Comparison of ENCODE assay signal across 9 cellular contexts in genomic region chr17:48555183-48555615, GRCh38. TPM values are rescaled to one million over a fixed set of nuclear protein-coding genes. Genes with fewer than 3 reads are reported as not detected.
DNase-seq lines count a peak whose midpoint lies in the region; ATAC-seq, FAIRE-seq and TF ChIP-seq lines count a peak whose summit lies in the region.
"Had no signal": no experiment of that assay in that cellular context is flagged by ENCODE, and none has a peak within 500 bp of the region (broad histone marks: within the 10 kb centered on the region; RNA-seq: fewer than 3 reads in every experiment).

No MANE protein-coding gene starts in this region.

- TF ChIP-seq CTCF in K562 (IDR thresholded peaks at IDR 0.05 in 2 of 3, conservative IDR thresholded peaks at IDR 0.05 in 1 of 3; ENCODE audit: insufficient read depth in 2 of 3, low read depth in 1 of 3, low read length in 3 of 3) = no peak

- FAIRE-seq in K562 (lab: Jason Lieb, UNC) = peak; percentile 98

- intact Hi-C loops in K562 (cut with micrococcal nuclease) = no loop called here

- H3K9me1 ChIP-seq in K562 (ENCODE audit: control insufficient read depth, insufficient read depth, low read length) = no peaks in the 10 kb centered on the region

- WGBS in K562 (ENCODE audit: insufficient coverage, low coverage, missing lambda C conversion rate) = 0% methylated on average over 5 of the region's 12 CpGs

- peak; percentile 85 for TF ChIP-seq EP300 in K562 (IDR thresholded peaks at IDR 0.05; ENCODE audit: low read length)

- CTCF ChIA-PET in K562 (lab: Yijun Ruan, JAX; ENCODE audit: low intra/inter-chr PET ratio) = no interaction called here

- H3K9me3 ChIP-seq in K562 (replicated peaks; ENCODE audit: control insufficient read depth, insufficient read depth, low read depth, low read length) = no peaks in the 10 kb centered on the region

- BruUV-seq in K562 (replicated peaks; lab: Mats Ljungman, UMichigan) = no TSS peak

- ATAC-seq in K562 = peak; percentile 83

- H3K27me3 ChIP-seq in K562 (ENCODE audit: control insufficient read depth in 2 of 2, insufficient read depth in 2 of 2, low read length in 2 of 2) = no peaks in the 10 kb centered on the region

- TF ChIP-seq POLR2A in K562 (conservative IDR thresholded peaks at IDR 0.05) = no peak

- H3K79me2 ChIP-seq in K562 (ENCODE audit: control insufficient read depth, insufficient read depth, low read length) = peaks cover 50% of the 10 kb centered on the region

- POLR2A ChIA-PET in K562 (lab: Yijun Ruan, JAX) = interaction anchor here (0.7 to 3.4 kb wide), 7 partner anchors 9 to 63 kb away, joined by 3 to 21 read pairs (median 4); no protein-coding TSS in a partner anchor

- peak overlapping the region; percentile 79 for H3K4me2 ChIP-seq in K562 (ENCODE audit: insufficient read depth, low read length)

- DNase-seq in GM04503 (ENCODE audit: low read depth) = peak; percentile 71
- DNase-seq in NCI-H2081 (lab: John Stamatoyannopoulos, UW) = peak; percentile 70 to 87
- peak in 3 of 4 experiments; percentile 44 to 93 (median 90) for DNase-seq in K562 (ENCODE audit: extremely low read depth in 1 of 4, low spot score in 3 of 4)
- DNase-seq in medulla oblongata (ENCODE audit: extremely low spot score) = peak; percentile 50
- no peak for DNase-seq in NCI-H526 treated with DMSO at 0.1 percent for 48 hours (lab: John Stamatoyannopoulos, UW)
- DNase-seq in stimulated activated naive CD4-positive, alpha-beta T cell treated with Interleukin-2 at 50 U/mL for 16 hours (lab: John Stamatoyannopoulos, UW) = no peak
- DNase-seq in HK-2 (ENCODE audit: unreplicated experiment) = no peak
- no peak for DNase-seq in amniotic stem cell (lab: John Stamatoyannopoulos, UW)

- H3K9ac ChIP-seq in K562 (ENCODE audit: insufficient read depth in 1 of 2, low read depth in 2 of 2, low read length in 2 of 2) = peak overlapping the region; percentile 41 to 86; a peak in 3 of 4 replicates

- in situ Hi-C loops in K562 (cut with MboI) = no loop called here

- no peak overlapping the region for H2AFZ ChIP-seq in K562 (ENCODE audit: low read depth, low read length)

- H3K4me1 ChIP-seq in K562 (replicated peaks in 1 of 2; ENCODE audit: control insufficient read depth in 2 of 2, insufficient read depth in 2 of 2, low read length in 2 of 2) = peaks cover 47 to 60% of the 10 kb centered on the region in 2 experiments

- peak overlapping the region; percentile 93 for H3K27ac ChIP-seq in K562 (ENCODE audit: extremely low read depth, low read depth, low read length)

- H3K36me3 ChIP-seq in K562 (ENCODE audit: control insufficient read depth, insufficient read depth, low read length) = peaks cover 73% of the 10 kb centered on the region; the same call in 2 of the 3 replicates

- no peaks in the 10 kb centered on the region for H4K20me1 ChIP-seq in K562 (replicated peaks; ENCODE audit: control insufficient read depth, insufficient read depth, low read length)

- no peak for TF ChIP-seq RAD21 in K562 (CRISPR knock-in tag; conservative IDR thresholded peaks at IDR 0.05 in 1 of 2, IDR thresholded peaks at IDR 0.05 in 1 of 2)

- H3K4me3 ChIP-seq in K562 = peak overlapping the region; percentile 3; the same call in 1 of the 2 replicates

RNA-seq across cellular contexts. Expression of gene HOXB2, which starts 10.3 kb away (rescaled TPM):
- total RNA-seq in K562 (2011; cell fraction: chromatin; rRNA removed; ENCODE audit: low replicate concordance) = 18.7 and 27.7 TPM in 2 replicates
- 34.9 and 41.4 TPM in 2 replicates for total RNA-seq in K562 (2011; cell fraction: nucleolus; rRNA removed)
- total RNA-seq in K562 (2011; cell fraction: nucleoplasm; rRNA removed) = 30.6 and 32.7 TPM in 2 replicates
- total RNA-seq in K562 (2014; rRNA removed) (35.0 and 42.1 TPM in 2 replicates), K562 (2014; rRNA removed; fragmentation: Illumina TruSeq; extraction: Trizol) (13.0 and 16.9 TPM in 2 replicates), K562 (2015; rRNA removed; fragmentation: Illumina TruSeq; extraction: Trizol) (21.2 and 22.2 TPM in 2 replicates), K562 (2021) (74.2 and 75.5 TPM in 2 replicates)
- polyA plus RNA-seq in K562 (2011; rRNA removed) (15.9 and 16.4 TPM in 2 replicates), K562 (2014; fragmentation: Illumina TruSeq; extraction: Trizol) (32.5 and 32.6 TPM in 2 replicates), K562 (2014; fragmentation: Nextera tagmentation; extraction: Ambion mirVana) (1 to 10 TPM; 2.1 to 3.1 TPM), K562 (2014; rRNA removed) (66.4 and 97.7 TPM in 2 replicates)
- polyA plus RNA-seq in K562 (2011; cell fraction: cytosol; rRNA removed) = 24.2 and 53.7 TPM in 2 replicates
- 43.7 and 75.1 TPM in 2 replicates for polyA plus RNA-seq in K562 (2011; cell fraction: nucleus; rRNA removed)
- polyA plus RNA-seq in K562 (2012) = 50.1 and 61.9 TPM in 2 replicates
- 5.8 and 6.4 TPM in 2 replicates for polyA minus RNA-seq in K562 (2011; rRNA and poly(A)+ RNA removed)
- polyA minus RNA-seq in K562 (2011; cell fraction: cytosol; rRNA and poly(A)+ RNA removed) = 7.7 and 8.4 TPM in 2 replicates
- 21.1 and 32.0 TPM in 2 replicates for polyA minus RNA-seq in K562 (2011; cell fraction: nucleus; rRNA and poly(A)+ RNA removed)

RNA-seq across cellular contexts. Expression of gene HOXB4, which starts 23.0 kb away (rescaled TPM):
- total RNA-seq in K562 (2011; cell fraction: chromatin; rRNA removed; ENCODE audit: low replicate concordance) = 46.4 and 55.0 TPM in 2 replicates
- 33.6 and 35.9 TPM in 2 replicates for total RNA-seq in K562 (2011; cell fraction: nucleolus; rRNA removed)
- 34.9 and 40.6 TPM in 2 replicates for total RNA-seq in K562 (2011; cell fraction: nucleoplasm; rRNA removed)
- total RNA-seq in K562 (2014; rRNA removed) (23.9 and 26.4 TPM in 2 replicates), K562 (2014; rRNA removed; fragmentation: Illumina TruSeq; extraction: Trizol) (10.6 and 10.8 TPM in 2 replicates), K562 (2015; rRNA removed; fragmentation: Illumina TruSeq; extraction: Trizol) (14.6 and 14.9 TPM in 2 replicates), K562 (2021) (33.2 and 34.9 TPM in 2 replicates)
- polyA plus RNA-seq in K562 (2011; rRNA removed) (9.2 and 13.0 TPM in 2 replicates), K562 (2014; fragmentation: Illumina TruSeq; extraction: Trizol) (27.5 and 30.2 TPM in 2 replicates), K562 (2014; fragmentation: Nextera tagmentation; extraction: Ambion mirVana) (1 to 10 TPM; 1.6 to 2.6 TPM), K562 (2014; rRNA removed) (22.5 and 27.2 TPM in 2 replicates)
- polyA plus RNA-seq in K562 (2011; cell fraction: cytosol; rRNA removed) = 10.4 and 12.6 TPM in 2 replicates
- polyA plus RNA-seq in K562 (2011; cell fraction: nucleus; rRNA removed) = 44.4 and 69.1 TPM in 2 replicates
- 16.3 and 24.5 TPM in 2 replicates for polyA plus RNA-seq in K562 (2012)
- 4.4 and 4.6 TPM in 2 replicates for polyA minus RNA-seq in K562 (2011; rRNA and poly(A)+ RNA removed)
- 5.2 and 7.6 TPM in 2 replicates for polyA minus RNA-seq in K562 (2011; cell fraction: cytosol; rRNA and poly(A)+ RNA removed)
- 14.8 and 17.5 TPM in 2 replicates for polyA minus RNA-seq in K562 (2011; cell fraction: nucleus; rRNA and poly(A)+ RNA removed)

RNA-seq across cellular contexts. Expression of gene HOXB1, which starts 24.4 kb away (rescaled TPM):
- not detected in 2 replicates for total RNA-seq in K562 (2011; cell fraction: chromatin; rRNA removed; ENCODE audit: low replicate concordance)
- total RNA-seq in K562 (2011; cell fraction: nucleolus; rRNA removed) = not detected in 2 replicates
- total RNA-seq in K562 (2011; cell fraction: nucleoplasm; rRNA removed) = not detected in 2 replicates
- total RNA-seq in K562 (2014; rRNA removed) (not detected in 2 replicates), K562 (2014; rRNA removed; fragmentation: Illumina TruSeq; extraction: Trizol) (not detected in 2 replicates), K562 (2015; rRNA removed; fragmentation: Illumina TruSeq; extraction: Trizol) (not detected in 2 replicates), K562 (2021) (not detected in 2 replicates)
- polyA plus RNA-seq in K562 (2011; rRNA removed) (0.04 TPM in 1 of 2 replicates, not detected in the other), K562 (2014; fragmentation: Illumina TruSeq; extraction: Trizol) (not detected in 2 replicates), K562 (2014; fragmentation: Nextera tagmentation; extraction: Ambion mirVana) (not detected), K562 (2014; rRNA removed) (not detected in 2 replicates)
- polyA plus RNA-seq in K562 (2011; cell fraction: cytosol; rRNA removed) = not detected in 2 replicates
- polyA plus RNA-seq in K562 (2011; cell fraction: nucleus; rRNA removed) = not detected in 2 replicates
- not detected in 2 replicates for polyA plus RNA-seq in K562 (2012)
- polyA minus RNA-seq in K562 (2011; rRNA and poly(A)+ RNA removed) = not detected in 2 replicates
- not detected in 2 replicates for polyA minus RNA-seq in K562 (2011; cell fraction: cytosol; rRNA and poly(A)+ RNA removed)
- polyA minus RNA-seq in K562 (2011; cell fraction: nucleus; rRNA and poly(A)+ RNA removed) = not detected in 2 replicates
- total RNA-seq: mononuclear cell had no signal

RNA-seq across cellular contexts. Expression of gene HOXB3, which starts 34.8 kb away (rescaled TPM):
- 75.2 and 108 TPM in 2 replicates for total RNA-seq in K562 (2011; cell fraction: chromatin; rRNA removed; ENCODE audit: low replicate concordance)
- 47.0 and 47.2 TPM in 2 replicates for total RNA-seq in K562 (2011; cell fraction: nucleolus; rRNA removed)
- 90.9 and 153 TPM in 2 replicates for total RNA-seq in K562 (2011; cell fraction: nucleoplasm; rRNA removed)
- total RNA-seq in K562 (2014; rRNA removed) (11.8 and 17.2 TPM in 2 replicates), K562 (2014; rRNA removed; fragmentation: Illumina TruSeq; extraction: Trizol) (20.2 and 21.2 TPM in 2 replicates), K562 (2015; rRNA removed; fragmentation: Illumina TruSeq; extraction: Trizol) (24.7 and 28.1 TPM in 2 replicates), K562 (2021) (22.7 and 28.3 TPM in 2 replicates)
- polyA plus RNA-seq in K562 (2011; rRNA removed) (15.7 and 21.5 TPM in 2 replicates), K562 (2014; fragmentation: Illumina TruSeq; extraction: Trizol) (23.5 and 27.0 TPM in 2 replicates), K562 (2014; fragmentation: Nextera tagmentation; extraction: Ambion mirVana) (1 to 10 TPM; 2.4 to 2.5 TPM), K562 (2014; rRNA removed) (33.0 and 41.3 TPM in 2 replicates)
- polyA plus RNA-seq in K562 (2011; cell fraction: cytosol; rRNA removed) = 11.5 and 17.9 TPM in 2 replicates
- 93.6 and 118 TPM in 2 replicates for polyA plus RNA-seq in K562 (2011; cell fraction: nucleus; rRNA removed)
- polyA plus RNA-seq in K562 (2012) = 19.2 and 37.9 TPM in 2 replicates
- polyA minus RNA-seq in K562 (2011; rRNA and poly(A)+ RNA removed) = 5.3 and 9.5 TPM in 2 replicates
- polyA minus RNA-seq in K562 (2011; cell fraction: cytosol; rRNA and poly(A)+ RNA removed) = 3.6 and 5.7 TPM in 2 replicates
- 29.2 and 37.0 TPM in 2 replicates for polyA minus RNA-seq in K562 (2011; cell fraction: nucleus; rRNA and poly(A)+ RNA removed)

RNA-seq across cellular contexts. Expression of gene HOXB5, which starts 38.4 kb away (rescaled TPM):
- 4.9 and 5.1 TPM in 2 replicates for total RNA-seq in K562 (2011; cell fraction: chromatin; rRNA removed; ENCODE audit: low replicate concordance)
- total RNA-seq in K562 (2011; cell fraction: nucleolus; rRNA removed) = 1.8 and 2.0 TPM in 2 replicates
- 2.4 and 3.7 TPM in 2 replicates for total RNA-seq in K562 (2011; cell fraction: nucleoplasm; rRNA removed)
- total RNA-seq in K562 (2014; rRNA removed) (0.27 and 0.57 TPM in 2 replicates), K562 (2014; rRNA removed; fragmentation: Illumina TruSeq; extraction: Trizol) (0.38 and 0.65 TPM in 2 replicates), K562 (2015; rRNA removed; fragmentation: Illumina TruSeq; extraction: Trizol) (0.75 and 0.80 TPM in 2 replicates), K562 (2021) (2.4 and 2.6 TPM in 2 replicates)
- polyA plus RNA-seq in K562 (2011; rRNA removed) (0.36 and 0.87 TPM in 2 replicates), K562 (2014; fragmentation: Illumina TruSeq; extraction: Trizol) (1.4 and 1.5 TPM in 2 replicates), K562 (2014; fragmentation: Nextera tagmentation; extraction: Ambion mirVana) (under 1 TPM; 0.24 to 0.25 TPM), K562 (2014; rRNA removed) (2.7 and 3.2 TPM in 2 replicates)
- polyA plus RNA-seq in K562 (2011; cell fraction: cytosol; rRNA removed) = 0.36 and 0.52 TPM in 2 replicates
- polyA plus RNA-seq in K562 (2011; cell fraction: nucleus; rRNA removed) = 3.7 TPM in 2 replicates
- polyA plus RNA-seq in K562 (2012) = 2.9 and 6.4 TPM in 2 replicates
- 0.11 and 0.15 TPM in 2 replicates for polyA minus RNA-seq in K562 (2011; rRNA and poly(A)+ RNA removed)
- 0.38 and 0.82 TPM in 2 replicates for polyA minus RNA-seq in K562 (2011; cell fraction: cytosol; rRNA and poly(A)+ RNA removed)
- polyA minus RNA-seq in K562 (2011; cell fraction: nucleus; rRNA and poly(A)+ RNA removed) = 0.54 and 1.1 TPM in 2 replicates
- total RNA-seq: mononuclear cell had no signal

Comparison
In these comparisons a context has a peak if more than half of its experiments do, and no peak if none do; other contexts are left out.
1. DNase-seq: peak in GM04503 (single experiment), NCI-H2081 (2 of 2), K562 (3 of 4) and medulla oblongata (single experiment); none in NCI-H526 treated with DMSO at 0.1 percent for 48 hours (single experiment), stimulated activated naive CD4-positive, alpha-beta T cell treated with Interleukin-2 at 50 U/mL for 16 hours (single experiment), HK-2 (single experiment) and amniotic stem cell (single experiment).